Comparison of ENCODE assay signal across 10 cellular contexts in the genomic region with DNA sequence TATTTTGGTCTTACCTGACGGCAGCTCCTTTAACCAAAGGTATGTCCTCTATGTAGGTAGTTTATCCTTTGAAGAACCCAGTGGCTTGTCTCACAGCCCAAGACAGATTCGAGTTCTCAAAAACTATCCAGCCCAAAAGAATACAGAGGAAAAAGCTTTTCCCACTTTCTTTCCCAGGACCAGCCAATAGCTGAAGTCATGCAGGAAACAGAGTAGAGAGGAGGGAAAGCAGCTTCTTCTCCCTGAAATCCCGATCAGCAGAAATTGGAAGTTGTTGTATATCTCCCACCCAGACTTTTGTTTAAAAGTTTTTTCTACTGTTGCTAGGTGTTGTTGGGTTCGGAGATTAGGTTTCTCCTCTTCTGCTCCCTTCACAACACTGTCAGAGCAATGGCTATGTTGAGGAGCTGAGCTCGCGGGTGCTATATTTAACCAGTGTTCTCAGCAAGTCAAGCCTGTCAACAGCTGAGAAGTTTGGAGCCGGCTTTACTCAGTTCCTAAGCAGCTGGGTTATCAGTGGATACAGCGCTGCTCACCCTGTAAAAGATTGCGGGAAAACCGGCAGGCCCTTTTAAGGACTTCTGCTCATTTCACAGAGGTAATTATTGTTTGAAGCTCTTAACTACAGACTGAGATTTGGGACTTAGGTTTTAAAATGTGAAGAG. TPM values are rescaled to one million over a fixed set of nuclear protein-coding genes. Genes with fewer than 3 reads are reported as not detected.
A peak's percentile ranks its signal among the peaks of the same experiment; 100 is the strongest.
DNase-seq lines count a peak whose midpoint lies in the region; ATAC-seq and TF ChIP-seq lines count a peak whose summit lies in the region.
"Had no signal": no experiment of that assay in that cellular context is flagged by ENCODE, and none has a peak within 500 bp of the region (broad histone marks: within the 10 kb centered on the region; RNA-seq: fewer than 3 reads in every experiment).

FILIP1 (minus strand) TSS at position 401 of the 665 bp plus-strand sequence. CDS start 78,828 bp downstream, outside the sequence.

- H3K9me3 Mint-ChIP-seq in progenitor cell of endocrine pancreas (ENCODE audit: low read depth): no peaks in the 10 kb centered on the region

- H3K4me3 Mint-ChIP-seq in progenitor cell of endocrine pancreas (ENCODE audit: low read depth): peak within 1 kb of the TSS; percentile 15

- ATAC-seq in left cardiac atrium: peak; percentile 94 to 96
- ATAC-seq in GM21737 (IDR thresholded peaks at IDR 0.05; ENCODE audit: unreplicated experiment): no peak
- no peak for ATAC-seq in GM21367 (IDR thresholded peaks at IDR 0.05; ENCODE audit: unreplicated experiment)

- intact Hi-C loops in left cardiac atrium (cut with DNase I): loop anchor here in 1 of 2 donors (5.0 kb wide), 2 partner anchors 56 to 126 kb away; no protein-coding TSS in a partner anchor

- DNase-seq in ELF-1 (ENCODE audit: low read depth, low spot score) (peak; percentile 57), adipocyte (ENCODE audit: low read depth) (peak; percentile 32), left cardiac atrium (peak; percentile 66), progenitor cell of endocrine pancreas (ENCODE audit: low spot score, unreplicated experiment) (no peak), G401 (ENCODE audit: low spot score) (no peak)
- DNase-seq in stimulated activated CD4-positive, alpha-beta T cell treated with anti-CD3 and anti-CD28 coated beads, Interleukin-2, amount 100 ng/mL, for 48 hours: no peak
- DNase-seq: DMS79 had no signal

- H3K4me3 ChIP-seq in adipocyte (ENCODE audit: low read length): peak within 1 kb of the TSS; percentile 85

- H3K36me3 ChIP-seq in adipocyte (ENCODE audit: control insufficient read depth, insufficient read depth, low read length, severe bottlenecking): no peaks in the 10 kb centered on the region

- peaks cover 19% of the 10 kb centered on the region for H3K4me1 Mint-ChIP-seq in progenitor cell of endocrine pancreas (ENCODE audit: low read depth)

- H3K9me3 ChIP-seq in adipocyte (ENCODE audit: control insufficient read depth, low read length): no peaks in the 10 kb centered on the region

- peaks cover 6% of the 10 kb centered on the region for H3K27me3 Mint-ChIP-seq in progenitor cell of endocrine pancreas

- H3K4me1 ChIP-seq in adipocyte (ENCODE audit: control insufficient read depth, insufficient read depth, low read length): peaks cover 36% of the 10 kb centered on the region

- no peak for TF ChIP-seq CTCF in progenitor cell of endocrine pancreas (IDR thresholded peaks at IDR 0.05; ENCODE audit: unreplicated experiment)

- in situ Hi-C loops in G401 (cut with HindIII; ENCODE audit: low sequenced_read_pairs): no loop called here

- no peak within 1 kb of the TSS for H3K27ac Mint-ChIP-seq in progenitor cell of endocrine pancreas

- H3K36me3 Mint-ChIP-seq in progenitor cell of endocrine pancreas (ENCODE audit: insufficient read depth): no peaks in the 10 kb centered on the region

- peak within 1 kb of the TSS; percentile 84 for H3K9ac ChIP-seq in adipocyte (ENCODE audit: low read length)

- H3K27me3 ChIP-seq in adipocyte (replicated peaks; ENCODE audit: control insufficient read depth, insufficient read depth, low read length): no peaks in the 10 kb centered on the region

RNA-seq across cellular contexts. Expression of gene FILIP1, which starts in this region (rescaled TPM):
- total RNA-seq in left cardiac atrium (10 to 100 TPM; 85.8 to 86.3 TPM), progenitor cell of endocrine pancreas (0.31 and 0.73 TPM in 2 replicates)
- not detected in 2 replicates for total RNA-seq in G401 (2014; rRNA removed; shearing (Covaris generic))
- total RNA-seq: T-helper 1 cell treated with Interleukin-12 subunit alpha and Interleukin-12 subunit beta and Interleukin-4 antibody, amounts not matched to agents 30 ng/mL and 1 ng/mL, for 36 hours had no signal

Comparison
In these comparisons a context has a peak if more than half of its experiments do, and no peak if none do; other contexts are left out.
1. RNA of gene FILIP1 (total RNA-seq): 85.8 to 86.3 TPM in left cardiac atrium; 0.31 to 0.73 TPM in progenitor cell of endocrine pancreas and not detected in G401; every median in the first group is over 10 times any median in the second.
2. DNase-seq: peak in ELF-1 (single experiment), adipocyte (single experiment) and left cardiac atrium (single experiment); none in progenitor cell of endocrine pancreas (single experiment), stimulated activated CD4-positive, alpha-beta T cell treated with anti-CD3 and anti-CD28 coated beads, Interleukin-2, amount 100 ng/mL, for 48 hours (0 of 2) and G401 (single experiment).
3. ATAC-seq: peak in left cardiac atrium (2 of 2); none in GM21737 (single experiment) and GM21367 (single experiment).